Comparison of ENCODE assay signal across 10 cellular contexts in the genomic region with DNA sequence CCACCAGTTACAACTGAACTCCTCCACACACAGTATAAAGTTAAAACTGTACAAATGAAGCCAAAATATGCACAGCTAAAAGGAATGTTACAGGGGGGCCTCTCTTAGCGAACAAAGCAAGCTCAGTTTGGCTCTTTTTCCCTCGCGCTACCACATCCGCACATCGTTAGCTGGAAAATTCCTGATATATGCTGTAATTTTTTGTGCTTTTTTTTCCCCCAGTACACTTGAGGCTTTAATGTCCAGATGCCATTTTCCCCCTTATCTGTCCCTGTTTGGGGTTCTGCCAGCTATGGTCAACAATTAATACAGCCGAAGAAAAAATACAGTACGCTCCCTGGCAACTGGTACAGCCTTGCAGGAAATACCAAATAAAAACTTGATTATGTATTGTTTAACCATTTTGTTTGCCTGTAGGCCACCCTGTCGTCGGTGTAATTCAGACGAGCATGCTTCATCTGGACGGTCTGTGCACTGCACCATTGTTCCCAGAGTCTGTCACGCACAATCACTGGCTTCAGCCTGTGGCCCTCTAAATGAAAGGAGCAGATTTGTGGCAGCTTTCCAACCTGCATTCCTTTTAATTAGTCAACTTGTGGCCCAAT.
DNase-seq lines count a peak whose midpoint lies in the region; ATAC-seq and TF ChIP-seq lines count a peak whose summit lies in the region.
"Had no signal": no experiment of that assay in that cellular context is flagged by ENCODE, and none has a peak within 500 bp of the region (broad histone marks: within the 10 kb centered on the region; RNA-seq: fewer than 3 reads in every experiment).

No MANE protein-coding gene starts in this region.

- H2BK15ac ChIP-seq in IMR-90 (ENCODE audit: low read depth, low read length): peak overlapping the region; percentile 40; the same call in 1 of the 3 replicates

- peak overlapping the region; percentile 80 for H3K56ac ChIP-seq in IMR-90 (ENCODE audit: extremely low read depth, insufficient read depth, low read length)

- peak overlapping the region; percentile 65 for H3K14ac ChIP-seq in IMR-90 (replicated peaks; ENCODE audit: low read depth, low read length)

- intact Hi-C loops in IMR-90 (cut with micrococcal nuclease): loop anchor here (5.0 to 10.0 kb wide), 4 partner anchors 69 to 316 kb away; no protein-coding TSS in a partner anchor

- H2AK5ac ChIP-seq in IMR-90 (ENCODE audit: low read depth, low read length): peak overlapping the region; percentile 9; the same call in 1 of the 2 replicates

- peak overlapping the region; percentile 73 for H3K4me2 ChIP-seq in IMR-90 (ENCODE audit: low read depth, low read length)

- no peak overlapping the region for H2AFZ ChIP-seq in IMR-90 (replicated peaks; ENCODE audit: low read length, poor library complexity)
- H2AFZ ChIP-seq: parathyroid adenoma had no signal

- peak overlapping the region; percentile 16; the same call in 1 of the 2 replicates for H4K91ac ChIP-seq in IMR-90 (ENCODE audit: insufficient read depth, low read depth, low read length)

- peak; percentile 55 for ATAC-seq in IMR-90 (ENCODE audit: low read depth)
- no peak for ATAC-seq in GM18505 (IDR thresholded peaks at IDR 0.05; ENCODE audit: unreplicated experiment)
- ATAC-seq in GM18858 (IDR thresholded peaks at IDR 0.05; ENCODE audit: unreplicated experiment): no peak

- peaks cover 16% of the 10 kb centered on the region for H3K9me1 ChIP-seq in IMR-90 (ENCODE audit: insufficient read depth, low read length)

- H3K9ac ChIP-seq in IMR-90 (ENCODE audit: low read depth, low read length): peak overlapping the region; percentile 62
- H3K9ac ChIP-seq: parathyroid adenoma had no signal

- H3K36me3 ChIP-seq in IMR-90 (ENCODE audit: control insufficient read depth, insufficient read depth, low read length): peaks cover 5% of the 10 kb centered on the region; the same call in 1 of the 2 replicates

- peaks cover 11% of the 10 kb centered on the region; the same call in 1 of the 2 replicates for H4K20me1 ChIP-seq in IMR-90 (ENCODE audit: insufficient read depth, low read length)

- peak overlapping the region; percentile 93 for H2BK5ac ChIP-seq in IMR-90 (ENCODE audit: low read depth, low read length, poor library complexity, severe bottlenecking)

- peak overlapping the region; percentile 6; the same call in 1 of the 2 replicates for H3K4me3 ChIP-seq in IMR-90 (ENCODE audit: insufficient read depth, low read depth, low read length)
- H3K4me3 ChIP-seq in cardiac fibroblast (replicated peaks in 1 of 2; ENCODE audit: low read depth in 2 of 2, low read length in 2 of 2): peak overlapping the region; percentile 11

- CTCF ChIA-PET in IMR-90 (lab: Yijun Ruan, JAX): interaction anchor here (0.7 to 1.0 kb wide), 3 partner anchors 64 to 364 kb away, joined by 3 to 5 read pairs (median 4); no protein-coding TSS in a partner anchor

- dilution Hi-C loops in IMR-90 (cut with HindIII; ENCODE audit: low sequenced_read_pairs, unreplicated experiment): no loop called here

- H4K8ac ChIP-seq in IMR-90 (ENCODE audit: low read depth in 2 of 2, low read length in 2 of 2): peak overlapping the region; percentile 16 to 57; a peak in 3 of 4 replicates

- peak overlapping the region; percentile 49 for H3K4ac ChIP-seq in IMR-90 (ENCODE audit: low read depth, low read length)

- POLR2A ChIA-PET in IMR-90 (lab: Charles Lee; ENCODE audit: unreplicated experiment): interaction anchor here (0.5 to 1.2 kb wide), 2 partner anchors 133 to 1125 kb away, joined by 3 to 7 read pairs; no protein-coding TSS in a partner anchor

- BruUV-seq in IMR-90 (replicated peaks; lab: Mats Ljungman, UMichigan): no TSS peak

- peak overlapping the region; percentile 77 for H3K27ac ChIP-seq in IMR-90 (ENCODE audit: insufficient read depth, low read length)
- H3K27ac ChIP-seq: parathyroid adenoma had no signal

- TF ChIP-seq CTCF in IMR-90 (conservative IDR thresholded peaks at IDR 0.05; ENCODE audit: low read depth, low read length): no peak
- no peak for TF ChIP-seq CTCF in cardiac fibroblast (IDR thresholded peaks at IDR 0.05; ENCODE audit: low read depth, low read length)

- H3K9me3 ChIP-seq in IMR-90 (ENCODE audit: control insufficient read depth, insufficient read depth, low read length): peaks cover 2% of the 10 kb centered on the region; the same call in 1 of the 2 replicates

- no peaks in the 10 kb centered on the region for H3K27me3 ChIP-seq in IMR-90 (ENCODE audit: control insufficient read depth, insufficient read depth, low read length)

- WGBS in IMR-90 (ENCODE audit: extremely low coverage in 2 of 2, insufficient read length in 1 of 2), 2 experiments: 0% methylated on average over 2 of the region's 12 CpGs; no CpG with 5 or more reads in 1 of the 2 experiments

- H3K79me1 ChIP-seq in IMR-90 (ENCODE audit: low read depth in 1 of 2, low read length in 2 of 2): peaks cover 17 to 47% of the 10 kb centered on the region in 2 experiments; a peak in 3 of 4 replicates

- peak overlapping the region; percentile 55 for H4K5ac ChIP-seq in IMR-90 (ENCODE audit: low read depth, low read length)

- no peak for TF ChIP-seq RAD21 in IMR-90 (IDR thresholded peaks at IDR 0.05; ENCODE audit: low read length)

- H3K4me1 ChIP-seq in IMR-90 (ENCODE audit: control insufficient read depth, insufficient read depth, low read length): peaks cover 19% of the 10 kb centered on the region

- DNase-seq in IMR-90: peak; percentile 92
- DNase-seq in cardiac fibroblast (ENCODE audit: low read depth in 2 of 2): peak; percentile 93 to 95
- DNase-seq in left kidney (ENCODE audit: low read depth, low spot score): peak; percentile 69
- peak; percentile 88 for DNase-seq in superior temporal gyrus (ENCODE audit: extremely low spot score)
- DNase-seq in DMS79 (lab: John Stamatoyannopoulos, UW): no peak
- no peak for DNase-seq in NCI-H128 (lab: John Stamatoyannopoulos, UW; ENCODE audit: unreplicated experiment)
- DNase-seq: activated B cell treated with CpG ODN at 0.5 μM for 24 hours had no signal

- in situ Hi-C loops in IMR-90 (cut with MboI; ENCODE audit: low sequenced_read_pairs): loop anchor here (5.0 kb wide), 2 partner anchors 76 to 134 kb away; no protein-coding TSS in a partner anchor

- peak overlapping the region; percentile 81 for H2BK120ac ChIP-seq in IMR-90 (ENCODE audit: low read depth, low read length)

- H2BK20ac ChIP-seq in IMR-90 (ENCODE audit: low read depth, low read length): peak overlapping the region; percentile 80; the same call in 1 of the 2 replicates

- peak overlapping the region; percentile 58 for H3K18ac ChIP-seq in IMR-90 (ENCODE audit: low read depth, low read length)

- H2AK9ac ChIP-seq in IMR-90 (replicated peaks; ENCODE audit: low read depth, low read length, poor library complexity): no peak overlapping the region

- TF ChIP-seq POLR2A in IMR-90 (IDR thresholded peaks at IDR 0.05; ENCODE audit: low read depth, low read length): no peak
- no peak for TF ChIP-seq POLR2A in GM18505 (IDR thresholded peaks at IDR 0.05; ENCODE audit: borderline replicate concordance, extremely low read depth, insufficient read depth, insufficient read length)

- H3K23ac ChIP-seq in IMR-90 (ENCODE audit: low read depth, low read length): peak overlapping the region; percentile 70

TF ChIP-seq in IMR-90, 13 proteins besides CTCF, POLR2A, EP300 and RAD21:
- TF ChIP-seq BHLHE40 (IDR thresholded peaks at IDR 0.05; ENCODE audit: low read depth, low read length) (no peak), NFE2L2 (IDR thresholded peaks at IDR 0.05; ENCODE audit: low read depth, low read length) (no peak), CHD1 (IDR thresholded peaks at IDR 0.05; ENCODE audit: low read depth, low read length) (no peak), MAZ (IDR thresholded peaks at IDR 0.05; ENCODE audit: borderline replicate concordance, low read depth, low read length) (no peak), CEBPB (IDR thresholded peaks at IDR 0.05; ENCODE audit: low read depth, low read length) (no peak), FOS (IDR thresholded peaks at IDR 0.05; ENCODE audit: low read depth, low read length) (no peak), SMC3 (IDR thresholded peaks at IDR 0.05; ENCODE audit: low read depth, low read length) (no peak), RCOR1 (IDR thresholded peaks at IDR 0.05; ENCODE audit: insufficient replicate concordance, low read length) (no peak), MAFK (IDR thresholded peaks at IDR 0.05; ENCODE audit: low read depth, low read length) (no peak), RFX5 (IDR thresholded peaks at IDR 0.05; ENCODE audit: low read depth, low read length) (no peak), MXI1 (IDR thresholded peaks at IDR 0.05; ENCODE audit: borderline replicate concordance, low read depth, low read length) (no peak)
- TF ChIP-seq, protein P1, sequence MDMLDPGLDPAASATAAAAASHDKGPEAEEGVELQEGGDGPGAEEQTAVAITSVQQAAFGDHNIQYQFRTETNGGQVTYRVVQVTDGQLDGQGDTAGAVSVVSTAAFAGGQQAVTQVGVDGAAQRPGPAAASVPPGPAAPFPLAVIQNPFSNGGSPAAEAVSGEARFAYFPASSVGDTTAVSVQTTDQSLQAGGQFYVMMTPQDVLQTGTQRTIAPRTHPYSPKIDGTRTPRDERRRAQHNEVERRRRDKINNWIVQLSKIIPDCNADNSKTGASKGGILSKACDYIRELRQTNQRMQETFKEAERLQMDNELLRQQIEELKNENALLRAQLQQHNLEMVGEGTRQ (IDR thresholded peaks at IDR 0.05; ENCODE audit: low read depth, low read length): no peak
- TF ChIP-seq, protein P2, sequence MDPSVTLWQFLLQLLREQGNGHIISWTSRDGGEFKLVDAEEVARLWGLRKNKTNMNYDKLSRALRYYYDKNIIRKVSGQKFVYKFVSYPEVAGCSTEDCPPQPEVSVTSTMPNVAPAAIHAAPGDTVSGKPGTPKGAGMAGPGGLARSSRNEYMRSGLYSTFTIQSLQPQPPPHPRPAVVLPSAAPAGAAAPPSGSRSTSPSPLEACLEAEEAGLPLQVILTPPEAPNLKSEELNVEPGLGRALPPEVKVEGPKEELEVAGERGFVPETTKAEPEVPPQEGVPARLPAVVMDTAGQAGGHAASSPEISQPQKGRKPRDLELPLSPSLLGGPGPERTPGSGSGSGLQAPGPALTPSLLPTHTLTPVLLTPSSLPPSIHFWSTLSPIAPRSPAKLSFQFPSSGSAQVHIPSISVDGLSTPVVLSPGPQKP (IDR thresholded peaks at IDR 0.05; ENCODE audit: borderline replicate concordance, low read depth, low read length): no peak

Comparison
In these comparisons a context has a peak if more than half of its experiments do, and no peak if none do; other contexts are left out.
1. DNase-seq: peak in IMR-90 (single experiment), cardiac fibroblast (2 of 2), left kidney (single experiment) and superior temporal gyrus (single experiment); none in DMS79 (single experiment) and NCI-H128 (single experiment).